Comparison of ENCODE assay signal across 8 cellular contexts in the genomic region with DNA sequence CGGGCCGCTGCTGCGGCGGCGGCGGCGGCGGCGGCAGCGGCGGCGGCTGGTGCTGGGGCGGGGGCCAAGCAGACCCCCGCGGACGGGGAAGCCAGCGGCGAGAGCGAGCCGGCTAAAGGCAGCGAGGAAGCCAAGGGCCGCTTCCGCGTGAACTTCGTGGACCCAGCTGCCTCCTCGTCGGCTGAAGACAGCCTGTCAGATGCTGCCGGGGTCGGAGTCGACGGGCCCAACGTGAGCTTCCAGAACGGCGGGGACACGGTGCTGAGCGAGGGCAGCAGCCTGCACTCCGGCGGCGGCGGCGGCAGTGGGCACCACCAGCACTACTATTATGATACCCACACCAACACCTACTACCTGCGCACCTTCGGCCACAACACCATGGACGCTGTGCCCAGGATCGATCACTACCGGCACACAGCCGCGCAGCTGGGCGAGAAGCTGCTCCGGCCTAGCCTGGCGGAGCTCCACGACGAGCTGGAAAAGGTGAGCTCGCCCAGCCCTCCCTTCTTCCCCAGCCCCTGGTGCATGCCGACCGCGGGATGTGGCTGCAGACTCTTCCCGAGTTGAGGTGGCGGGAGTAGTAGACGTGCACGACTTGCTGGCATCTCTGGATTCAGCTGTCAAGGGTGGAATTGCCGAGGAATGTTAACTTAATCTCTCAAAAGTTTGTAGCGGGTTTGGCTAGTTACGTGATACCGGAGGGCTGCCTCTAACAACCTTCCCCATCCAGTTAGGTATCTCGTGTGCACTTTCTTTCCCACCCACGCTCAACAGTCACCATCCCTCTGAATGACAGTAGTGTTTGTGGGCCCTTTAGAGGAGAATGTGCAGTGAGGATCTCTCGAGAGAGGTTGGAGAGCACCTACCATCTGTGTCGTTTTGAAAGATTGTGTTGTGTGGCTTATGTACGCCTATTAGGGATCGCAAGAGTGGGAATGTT. TPM values are rescaled to one million over a fixed set of nuclear protein-coding genes. Genes with fewer than 3 reads are reported as not detected.
DNase-seq lines count a peak whose midpoint lies in the region; ATAC-seq lines count a peak whose summit lies in the region.

No MANE protein-coding gene starts in this region.

- H3K4me3 ChIP-seq in esophagus (ENCODE audit: low read depth in 1 of 2, low read length in 2 of 2): peak overlapping the region; percentile 88 to 100

- DNase-seq in NCI-H345 treated with DMSO at 0.1 percent for 48 hours (lab: John Stamatoyannopoulos, UW; ENCODE audit: unreplicated experiment) (peak; percentile 11), activated T-cell treated with anti-CD3 and anti-CD28 coated beads for 48 hours (ENCODE audit: low read depth) (peak; percentile 33), myocyte (ENCODE audit: low read depth) (peak; percentile 46), SW 1271 (lab: John Stamatoyannopoulos, UW) (no peak)
- peak; percentile 26 to 61 (median 43) for DNase-seq in stimulated activated naive CD4-positive, alpha-beta T cell (lab: John Stamatoyannopoulos, UW)

- no peaks in the 10 kb centered on the region for H3K36me3 ChIP-seq in esophagus (ENCODE audit: control insufficient read depth in 2 of 2, insufficient read depth in 2 of 2, low read length in 1 of 2)

- no peaks in the 10 kb centered on the region for H3K27me3 ChIP-seq in esophagus (ENCODE audit: control insufficient read depth in 1 of 2, insufficient read depth in 2 of 2, low read length in 2 of 2)

- ATAC-seq in GM18499 (IDR thresholded peaks at IDR 0.05; ENCODE audit: insufficient read depth, unreplicated experiment): peak; percentile 21
- peak; percentile 6 for ATAC-seq in HG02759 (IDR thresholded peaks at IDR 0.05; ENCODE audit: unreplicated experiment)

- H3K4me1 ChIP-seq in esophagus (ENCODE audit: control insufficient read depth in 2 of 2, insufficient read depth in 2 of 2, low read length in 1 of 2): peaks cover 0 to 9% of the 10 kb centered on the region in 2 donors

- 1 to 2% methylated on average over 46 to 71 of the region's 71 CpGs for WGBS in esophagus, 2 donors

- peak overlapping the region; percentile 97 to 99 for H3K27ac ChIP-seq in esophagus (ENCODE audit: low read depth in 2 of 2, low read length in 1 of 2)

- H3K9me3 ChIP-seq in esophagus (ENCODE audit: control insufficient read depth in 2 of 2, insufficient read depth in 1 of 2, low read depth in 1 of 2, low read length in 1 of 2): no peaks in the 10 kb centered on the region

RNA-seq across cellular contexts. Expression of gene SLC12A2, which starts 0.9 kb away (rescaled TPM):
- 1 to 10 TPM; 1.2 to 2.0 TPM for polyA plus RNA-seq in esophagus
- total RNA-seq in myocyte: 70.2 and 114 TPM in 2 replicates
- 11.5 TPM for polyA plus RNA-seq in myocyte (2012)

Comparison
In these comparisons a context has a peak if more than half of its experiments do, and no peak if none do; other contexts are left out.
1. DNase-seq: peak in NCI-H345 treated with DMSO at 0.1 percent for 48 hours (single experiment), activated T-cell treated with anti-CD3 and anti-CD28 coated beads for 48 hours (single experiment), myocyte (single experiment) and stimulated activated naive CD4-positive, alpha-beta T cell (6 of 6); none in SW 1271 (0 of 2).